Comparison of ENCODE assay signal across 1 cellular context in the genomic region with DNA sequence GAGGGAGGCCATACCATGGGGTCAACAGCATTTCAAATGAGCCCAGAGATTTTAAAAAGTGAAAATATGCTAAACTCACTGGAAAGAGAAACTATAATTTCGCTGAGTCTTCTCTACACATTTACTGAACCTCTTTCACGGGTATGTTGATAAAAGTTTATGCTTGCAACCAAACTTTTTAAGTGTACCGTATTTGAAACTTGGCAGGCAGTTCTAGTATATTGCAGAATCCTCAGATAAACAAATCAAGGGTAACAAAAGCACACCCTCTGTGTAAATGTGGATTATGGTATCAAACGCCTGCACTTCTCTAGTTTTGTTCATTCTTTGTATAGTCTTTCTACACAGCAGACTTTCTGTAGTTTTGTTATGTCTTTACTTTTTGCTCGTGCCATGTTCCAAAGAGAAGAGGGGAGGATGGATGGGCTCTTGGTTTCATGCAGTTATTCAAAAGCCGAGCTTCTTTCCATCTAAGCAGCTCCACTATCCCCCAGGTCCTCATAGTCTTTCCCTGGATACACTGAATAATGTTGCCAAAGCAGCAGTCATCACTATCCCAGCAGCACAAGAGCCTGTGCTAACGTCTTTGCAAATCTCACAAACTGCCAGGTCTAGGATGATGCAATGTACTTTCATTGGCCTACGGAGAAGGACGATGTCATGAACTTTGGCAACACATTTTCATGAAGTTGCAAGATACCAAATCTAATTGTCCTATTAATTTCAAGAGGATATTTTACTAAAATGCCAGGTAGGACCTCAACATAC.
A peak's percentile ranks its signal among the peaks of the same experiment; 100 is the strongest.
TF ChIP-seq lines count a peak whose summit lies in the region.

No MANE protein-coding gene starts in this region.

TF ChIP-seq in HEK293, 187 proteins besides CTCF, POLR2A, EP300 and RAD21 (continued from another document):
- TF ChIP-seq, protein P1, sequence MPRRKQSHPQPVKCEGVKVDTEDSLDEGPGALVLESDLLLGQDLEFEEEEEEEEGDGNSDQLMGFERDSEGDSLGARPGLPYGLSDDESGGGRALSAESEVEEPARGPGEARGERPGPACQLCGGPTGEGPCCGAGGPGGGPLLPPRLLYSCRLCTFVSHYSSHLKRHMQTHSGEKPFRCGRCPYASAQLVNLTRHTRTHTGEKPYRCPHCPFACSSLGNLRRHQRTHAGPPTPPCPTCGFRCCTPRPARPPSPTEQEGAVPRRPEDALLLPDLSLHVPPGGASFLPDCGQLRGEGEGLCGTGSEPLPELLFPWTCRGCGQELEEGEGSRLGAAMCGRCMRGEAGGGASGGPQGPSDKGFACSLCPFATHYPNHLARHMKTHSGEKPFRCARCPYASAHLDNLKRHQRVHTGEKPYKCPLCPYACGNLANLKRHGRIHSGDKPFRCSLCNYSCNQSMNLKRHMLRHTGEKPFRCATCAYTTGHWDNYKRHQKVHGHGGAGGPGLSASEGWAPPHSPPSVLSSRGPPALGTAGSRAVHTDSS (tag by site-specific recombination; IDR thresholded peaks at IDR 0.05): no peak
- TF ChIP-seq ZNF350 (tag by site-specific recombination; IDR thresholded peaks at IDR 0.05) (no peak), RBAK (tag by site-specific recombination; IDR thresholded peaks at IDR 0.05) (no peak), ZNF114 (tag by site-specific recombination; IDR thresholded peaks at IDR 0.05) (no peak), TCF7L2 (IDR thresholded peaks at IDR 0.05; ENCODE audit: borderline replicate concordance, low read depth, low read length) (no peak), ZNF174 (tag by site-specific recombination; IDR thresholded peaks at IDR 0.05) (no peak), PRDM1 (tag by site-specific recombination; IDR thresholded peaks at IDR 0.05) (peak; percentile 82; the same call in 1 of the 2 replicates), ZNF785 (tag by site-specific recombination; IDR thresholded peaks at IDR 0.05) (no peak), ZNF175 (tag by site-specific recombination; IDR thresholded peaks at IDR 0.05) (no peak), ZNF26 (tag by site-specific recombination; IDR thresholded peaks at IDR 0.05) (no peak), ZFP69B (tag by site-specific recombination; IDR thresholded peaks at IDR 0.05) (no peak), ZNF623 (tag by site-specific recombination; IDR thresholded peaks at IDR 0.05) (no peak), ZNF214 (tag by site-specific recombination; IDR thresholded peaks at IDR 0.05; ENCODE audit: borderline replicate concordance) (no peak), IKZF3 (tag by site-specific recombination; IDR thresholded peaks at IDR 0.05) (no peak), ZNF146 (tag by site-specific recombination; IDR thresholded peaks at IDR 0.05) (no peak), ZNF239 (tag by site-specific recombination; IDR thresholded peaks at IDR 0.05) (no peak), ZNF37A (tag by site-specific recombination; IDR thresholded peaks at IDR 0.05) (no peak)
TF ChIP-seq in HEK293: peak in this region for 3.
